Comparison of ENCODE assay signal across 27 cellular contexts in the genomic region with DNA sequence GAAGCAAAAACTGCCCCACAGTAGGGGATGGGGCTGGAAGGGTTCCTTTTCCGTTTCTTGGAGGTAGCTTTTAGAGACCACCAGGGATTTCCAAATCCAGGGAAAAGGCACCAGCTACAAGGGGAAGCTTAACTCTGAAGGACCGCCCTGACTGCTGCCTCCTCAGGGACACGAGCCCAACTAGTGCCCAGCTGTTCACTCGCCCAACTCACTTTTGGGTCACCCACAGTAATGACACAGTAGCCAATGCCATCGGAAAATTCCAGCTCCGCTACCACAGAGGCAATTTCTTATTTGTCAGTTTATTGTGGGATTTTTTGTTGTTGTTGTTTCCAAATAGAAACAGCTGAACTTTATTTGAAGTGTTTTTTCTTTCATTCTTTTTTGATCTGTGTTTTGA.
"Had no signal": no experiment of that assay in that cellular context is flagged by ENCODE, and none has a peak within 500 bp of the region (broad histone marks: within the 10 kb centered on the region; RNA-seq: fewer than 3 reads in every experiment).

No MANE protein-coding gene starts in this region.

- H3K27me3 Mint-ChIP-seq: naive B cell; progenitor cell of endocrine pancreas; stimulated activated naive CD8-positive, alpha-beta T cell treated with anti-CD3 and anti-CD28 coated beads, Interleukin-15, Interleukin-2, amounts not matched to agents 100 ng/mL and 50 ng/mL, for 24 hours had no signal

- H3K36me3 ChIP-seq: ovary had no signal

- DNase-seq: hypothalamus; immature natural killer cell; kidney; left colon; left lung; lower lobe of right lung; mammary epithelial cell; mesenchymal stem cell; naive B cell; natural killer cell; ovary; right lobe of liver; stimulated activated CD4-positive, alpha-beta T cell treated with anti-CD3 and anti-CD28 coated beads, Interleukin-12 subunit alpha, Interleukin-12 subunit beta, amount 100 ng/mL, for 4 hours; stimulated activated CD4-positive, alpha-beta T cell treated with anti-CD3 and anti-CD28 coated beads, Interleukin-15, amount 100 ng/mL, for 24 hours; stimulated activated CD4-positive, alpha-beta T cell treated with anti-CD3 and anti-CD28 coated beads, Interleukin-2, amount 100 ng/mL, for 24 hours; stimulated activated CD4-positive, alpha-beta T cell treated with anti-CD3 and anti-CD28 coated beads, Interleukin-4, amount 100 ng/mL, for 1 hour; stimulated activated naive CD4-positive, alpha-beta T cell; tibial artery; trophoblast cell; upper lobe of right lung had no signal

- H3K4me1 ChIP-seq: left lung, lower lobe of right lung, right atrium auricular region, tibial artery, upper lobe of right lung had no signal

- H3K4me1 Mint-ChIP-seq: immature natural killer cell; naive B cell; natural killer cell; stimulated activated effector memory CD8-positive, alpha-beta T cell treated with anti-CD3 and anti-CD28 coated beads, Interleukin-12 subunit alpha, Interleukin-12 subunit beta, amount 100 ng/mL, for 72 hours had no signal

- H3K27ac ChIP-seq: left lung, lower lobe of right lung, ovary, right atrium auricular region, right lobe of liver, skin epidermis, suprapubic skin, thoracic aorta, tibial artery, upper lobe of right lung had no signal

- H3K9me3 Mint-ChIP-seq: immature natural killer cell; naive B cell; natural killer cell; stimulated activated effector memory CD8-positive, alpha-beta T cell treated with anti-CD3 and anti-CD28 coated beads, Interleukin-12 subunit alpha, Interleukin-12 subunit beta, amount 100 ng/mL, for 72 hours; stimulated activated naive CD8-positive, alpha-beta T cell treated with anti-CD3 and anti-CD28 coated beads, Interleukin-15, Interleukin-2, amounts not matched to agents 100 ng/mL and 50 ng/mL, for 24 hours had no signal

- ATAC-seq: left colon; left lung; lower lobe of right lung; natural killer cell; right lobe of liver; stimulated activated effector memory CD8-positive, alpha-beta T cell treated with anti-CD3 and anti-CD28 coated beads, Interleukin-12 subunit alpha, Interleukin-12 subunit beta, amount 100 ng/mL, for 72 hours; upper lobe of right lung had no signal

- H3K9me3 ChIP-seq: left lung, lower lobe of right lung, ovary, right atrium auricular region, right lobe of liver, suprapubic skin, thoracic aorta, tibial artery, upper lobe of right lung had no signal

- H3K4me3 ChIP-seq: left lung, lower lobe of right lung, ovary, right atrium auricular region, right lobe of liver, skin epidermis, suprapubic skin, thoracic aorta, tibial artery, upper lobe of right lung had no signal

- H3K27me3 ChIP-seq: left lung, ovary, right atrium auricular region, right lobe of liver, suprapubic skin, tibial artery, upper lobe of right lung had no signal

- H3K27ac Mint-ChIP-seq: immature natural killer cell; natural killer cell; stimulated activated effector memory CD8-positive, alpha-beta T cell treated with anti-CD3 and anti-CD28 coated beads, Interleukin-12 subunit alpha, Interleukin-12 subunit beta, amount 100 ng/mL, for 72 hours; stimulated activated naive CD8-positive, alpha-beta T cell treated with anti-CD3 and anti-CD28 coated beads, Interleukin-15, Interleukin-2, amounts not matched to agents 100 ng/mL and 50 ng/mL, for 24 hours had no signal

- H3K4me3 Mint-ChIP-seq: immature natural killer cell; naive B cell; natural killer cell; stimulated activated effector memory CD8-positive, alpha-beta T cell treated with anti-CD3 and anti-CD28 coated beads, Interleukin-12 subunit alpha, Interleukin-12 subunit beta, amount 100 ng/mL, for 72 hours; stimulated activated naive CD8-positive, alpha-beta T cell treated with anti-CD3 and anti-CD28 coated beads, Interleukin-15, Interleukin-2, amounts not matched to agents 100 ng/mL and 50 ng/mL, for 24 hours had no signal
